11 cellular contexts compared by ENCODE assay signal in the genomic region with DNA sequence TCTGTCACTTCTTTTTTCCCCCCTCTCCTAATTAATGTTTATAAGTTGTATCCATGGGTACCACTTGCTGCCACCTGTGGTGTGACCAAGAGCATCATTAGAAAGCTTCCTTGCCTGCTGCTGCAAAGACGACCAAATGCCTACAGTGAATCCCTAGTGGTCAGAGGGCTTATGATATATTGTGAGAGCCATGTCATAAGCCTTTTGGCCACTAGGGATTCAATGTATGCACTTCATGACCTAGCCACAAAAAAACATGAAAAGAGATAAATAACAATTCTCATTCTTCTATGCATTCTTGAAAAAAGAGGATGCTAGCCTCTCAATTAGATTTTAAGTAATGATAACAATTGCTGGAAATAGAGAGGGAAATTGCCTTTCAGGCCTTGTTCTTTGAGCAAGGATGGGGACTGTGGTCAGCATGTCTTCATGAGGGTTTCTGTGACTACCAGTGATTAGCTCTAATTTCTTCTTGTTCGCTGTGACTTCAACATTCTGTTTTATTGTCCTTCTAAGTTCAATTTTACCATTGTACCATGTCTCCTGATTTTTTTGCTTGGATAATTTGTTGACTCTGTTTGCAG.
DNase-seq lines count a peak whose midpoint lies in the region; ATAC-seq and TF ChIP-seq lines count a peak whose summit lies in the region.
"Had no signal": no experiment of that assay in that cellular context is flagged by ENCODE, and none has a peak within 500 bp of the region (broad histone marks: within the 10 kb centered on the region; RNA-seq: fewer than 3 reads in every experiment).

No MANE protein-coding gene starts in this region.

- no peaks in the 10 kb centered on the region for H3K36me3 ChIP-seq in GM06990 (ENCODE audit: control insufficient read depth, insufficient read depth, low read length)
- no peaks in the 10 kb centered on the region for H3K36me3 ChIP-seq in Panc1 (ENCODE audit: control insufficient read depth, insufficient read depth, low read length)
- H3K36me3 ChIP-seq: MG63 had no signal

- 79% methylated on average over 2 of the region's 2 CpGs for WGBS in right cardiac atrium

- H3K4me3 ChIP-seq in GM06990 (replicated peaks; ENCODE audit: low read depth, low read length) (no peak overlapping the region), Panc1 (ENCODE audit: low read depth in 2 of 2, low read length in 2 of 2) (no peak overlapping the region), right cardiac atrium (ENCODE audit: low read length) (no peak overlapping the region)
- H3K4me3 ChIP-seq: MG63 had no signal

- peak; percentile 18 for TF ChIP-seq CTCF in GM06990 (IDR thresholded peaks at IDR 0.05; ENCODE audit: insufficient read depth, low read length, poor library complexity, severe bottlenecking)
- TF ChIP-seq CTCF in HFFc6 (IDR thresholded peaks at IDR 0.05) = peak; percentile 73
- peak; percentile 59 for TF ChIP-seq CTCF in Panc1 (IDR thresholded peaks at IDR 0.05)

- ATAC-seq in Panc1 (peak; percentile 70; the same call in 1 of the 2 replicates), HG03432 (IDR thresholded peaks at IDR 0.05; ENCODE audit: unreplicated experiment) (no peak), right cardiac atrium (no peak)

- H3K27me3 ChIP-seq in GM06990 (replicated peaks; ENCODE audit: control insufficient read depth, insufficient read depth, low read length) (no peaks in the 10 kb centered on the region), Panc1 (ENCODE audit: control insufficient read depth, insufficient read depth, low read length) (no peaks in the 10 kb centered on the region), right cardiac atrium (ENCODE audit: control insufficient read depth, insufficient read depth) (no peaks in the 10 kb centered on the region)
- H3K27me3 ChIP-seq: MG63 had no signal

- H3K9me3 ChIP-seq in Panc1 (ENCODE audit: control insufficient read depth, insufficient read depth, low read depth, low read length) (no peaks in the 10 kb centered on the region), right cardiac atrium (ENCODE audit: control insufficient read depth, low read length) (no peaks in the 10 kb centered on the region)
- H3K9me3 ChIP-seq: MG63 had no signal

- in situ Hi-C loops in Panc1 (cut with HindIII; ENCODE audit: low pct_unique_long_range_greater_than_20kb, low sequenced_read_pairs) = no loop called here

- H3K36me3 Mint-ChIP-seq in HFFc6 (ENCODE audit: low read depth) = no peaks in the 10 kb centered on the region

- H3K9me3 Mint-ChIP-seq in HFFc6 = no peaks in the 10 kb centered on the region
- H3K9me3 Mint-ChIP-seq: dendritic cell treated with granulocyte-macrophage colony-stimulating factor and Interleukin-4, amounts not matched to agents 40 ng/mL and 50 ng/mL, for 4 days had no signal

- intact Hi-C loops in Panc1 (cut with micrococcal nuclease; ENCODE audit: unreplicated experiment) (no loop called here), right cardiac atrium (cut with DNase I) (no loop called here)

- H3K4me1 ChIP-seq in Panc1 (ENCODE audit: control insufficient read depth, insufficient read depth, low read length) (no peaks in the 10 kb centered on the region), right cardiac atrium (ENCODE audit: control insufficient read depth, insufficient read depth, low read length) (no peaks in the 10 kb centered on the region)

- CTCF ChIA-PET in Panc1 (lab: Charles Lee) = interaction anchor here (0.6 kb wide), 1 partner anchor 198 kb away, joined by 3 read pairs; no protein-coding TSS in a partner anchor

- no peak overlapping the region for H3K27ac Mint-ChIP-seq in HFFc6
- H3K27ac Mint-ChIP-seq: dendritic cell treated with granulocyte-macrophage colony-stimulating factor and Interleukin-4, amounts not matched to agents 40 ng/mL and 50 ng/mL, for 4 days had no signal

- no peak overlapping the region for H3K4me3 Mint-ChIP-seq in HFFc6
- H3K4me3 Mint-ChIP-seq: dendritic cell treated with granulocyte-macrophage colony-stimulating factor and Interleukin-4, amounts not matched to agents 40 ng/mL and 50 ng/mL, for 4 days had no signal

- no peak for DNase-seq in GM06990 (ENCODE audit: extremely low read depth, insufficient read length)
- DNase-seq in HFFc6 = no peak
- no peak for DNase-seq in Panc1 (ENCODE audit: low read depth, low spot score)
- DNase-seq in iPS-NIHi7 (ENCODE audit: extremely low spot score) = peak; percentile 52
- no peak for DNase-seq in globus pallidus (ENCODE audit: low spot score)
- no peak for DNase-seq in stimulated activated CD4-positive, alpha-beta T cell treated with anti-CD3 and anti-CD28 coated beads, Interleukin-1b, Interleukin-23, amount 100 ng/mL, for 48 hours
- no peak for DNase-seq in right cardiac atrium
- DNase-seq: MG63, midbrain had no signal

- H3K4me1 Mint-ChIP-seq in HFFc6 (ENCODE audit: low read depth) = peaks cover 21% of the 10 kb centered on the region

- POLR2A ChIA-PET in Panc1 (lab: Charles Lee) = interaction anchor here (0.6 kb wide), 1 partner anchor 58 kb away, joined by 4 read pairs; no protein-coding TSS in a partner anchor

- H3K27ac ChIP-seq in Panc1 (ENCODE audit: low read length) (no peak overlapping the region), right cardiac atrium (ENCODE audit: low read length) (no peak overlapping the region)

- BruUV-seq in Panc1 (replicated peaks; lab: Mats Ljungman, UMichigan) = no TSS peak

- H3K27me3 Mint-ChIP-seq in HFFc6 (ENCODE audit: insufficient read depth) = peaks cover 1% of the 10 kb centered on the region; the same call in 1 of the 2 replicates
- H3K27me3 Mint-ChIP-seq: dendritic cell treated with granulocyte-macrophage colony-stimulating factor and Interleukin-4, amounts not matched to agents 40 ng/mL and 50 ng/mL, for 4 days had no signal

Comparison
In these comparisons a context has a peak if more than half of its experiments do, and no peak if none do; other contexts are left out.
1. CTCF ChIP-seq: peak in every context shown above with its lines; median percentile 73 in HFFc6; 59 in Panc1; 18 in GM06990.